ENCODE assay signal across 1 cellular context in the genomic region with DNA sequence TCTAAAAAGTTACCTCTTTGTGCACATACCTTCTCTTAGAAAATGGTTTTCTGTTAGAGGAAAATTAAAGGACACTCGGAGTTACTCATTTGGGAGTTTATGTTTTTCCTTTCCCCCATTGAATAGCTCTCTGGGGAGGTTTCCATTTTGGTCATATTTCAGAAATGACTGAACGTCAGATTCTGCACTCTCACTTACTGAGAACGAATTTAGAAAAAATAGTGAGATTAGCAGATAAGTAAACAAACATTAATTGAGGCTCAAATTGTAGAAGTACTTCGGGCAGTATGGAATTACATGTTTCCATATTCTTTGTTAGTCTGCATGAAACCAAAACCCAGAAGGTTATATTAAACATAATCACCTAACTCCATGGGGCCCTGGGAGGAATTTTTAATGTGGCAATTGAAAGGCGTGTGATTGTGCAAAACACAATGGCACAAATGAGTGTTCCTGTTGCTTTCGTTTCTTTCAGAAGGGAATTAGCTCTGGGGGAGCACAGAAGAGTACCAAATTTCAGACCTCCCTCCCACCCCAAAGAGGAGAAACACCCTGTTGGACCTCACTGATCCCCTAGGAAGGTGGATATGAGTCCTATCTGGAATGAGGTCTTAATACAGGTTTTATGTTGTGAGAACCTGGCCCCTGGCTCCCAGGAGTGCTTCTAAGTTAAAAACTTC.
A peak's percentile ranks its signal among the peaks of the same experiment; 100 is the strongest.
TF ChIP-seq lines count a peak whose summit lies in the region.

No MANE protein-coding gene starts in this region.

TF ChIP-seq in HEK293, 187 proteins besides CTCF, POLR2A, EP300 and RAD21 (continued from another document):
- TF ChIP-seq IKZF3 (tag by site-specific recombination; IDR thresholded peaks at IDR 0.05) (no peak), ZNF585B (tag by site-specific recombination; IDR thresholded peaks at IDR 0.05) (no peak), ZIC2 (tag by site-specific recombination; IDR thresholded peaks at IDR 0.05) (peak; percentile 42; the same call in 1 of the 2 replicates), ZFP69B (tag by site-specific recombination; IDR thresholded peaks at IDR 0.05) (no peak), BCL11B (tag by site-specific recombination; IDR thresholded peaks at IDR 0.05; ENCODE audit: low read depth) (no peak), SP7 (tag by site-specific recombination; IDR thresholded peaks at IDR 0.05) (peak; percentile 32; the same call in 1 of the 2 replicates), OVOL3 (tag by site-specific recombination; IDR thresholded peaks at IDR 0.05) (peak; percentile 54; the same call in 1 of the 2 replicates), ZEB2 (tag by site-specific recombination; IDR thresholded peaks at IDR 0.05) (peak; percentile 17; the same call in 1 of the 2 replicates), ZNF335 (tag by site-specific recombination; conservative IDR thresholded peaks at IDR 0.05) (0 out of 2 replicates have a peak, but pooled peaks have one; percentile 6), OSR2 (tag by site-specific recombination; IDR thresholded peaks at IDR 0.05) (peak; percentile 73), SCRT1 (tag by site-specific recombination; IDR thresholded peaks at IDR 0.05; ENCODE audit: borderline replicate concordance) (peak; percentile 45; the same call in 1 of the 2 replicates), ZNF704 (tag by site-specific recombination; IDR thresholded peaks at IDR 0.05) (no peak), GLI4 (tag by site-specific recombination; IDR thresholded peaks at IDR 0.05) (no peak), GLIS1 (tag by site-specific recombination; IDR thresholded peaks at IDR 0.05) (peak; percentile 36; the same call in 1 of the 2 replicates), ZNF624 (tag by site-specific recombination; IDR thresholded peaks at IDR 0.05) (no peak), ZSCAN23 (tag by site-specific recombination; IDR thresholded peaks at IDR 0.05) (no peak), ZNF292 (tag by site-specific recombination; IDR thresholded peaks at IDR 0.05; ENCODE audit: borderline replicate concordance, low read depth) (no peak), ZNF548 (tag by site-specific recombination; IDR thresholded peaks at IDR 0.05) (no peak), ZBTB17 (tag by site-specific recombination; IDR thresholded peaks at IDR 0.05) (no peak), ZBTB49 (tag by site-specific recombination; IDR thresholded peaks at IDR 0.05; ENCODE audit: low read depth) (no peak), ZNF121 (tag by site-specific recombination; IDR thresholded peaks at IDR 0.05) (no peak), ZNF16 (tag by site-specific recombination; IDR thresholded peaks at IDR 0.05; ENCODE audit: low read depth) (no peak), YY1 (tag by site-specific recombination; IDR thresholded peaks at IDR 0.05) (0 out of 2 replicates have a peak, but pooled peaks have one; percentile 18), AEBP2 (tag by site-specific recombination; IDR thresholded peaks at IDR 0.05; ENCODE audit: borderline replicate concordance) (no peak), ZNF24 (tag by site-specific recombination; IDR thresholded peaks at IDR 0.05) (0 out of 2 replicates have a peak, but pooled peaks have one; percentile 42)
- TF ChIP-seq, protein P1, sequence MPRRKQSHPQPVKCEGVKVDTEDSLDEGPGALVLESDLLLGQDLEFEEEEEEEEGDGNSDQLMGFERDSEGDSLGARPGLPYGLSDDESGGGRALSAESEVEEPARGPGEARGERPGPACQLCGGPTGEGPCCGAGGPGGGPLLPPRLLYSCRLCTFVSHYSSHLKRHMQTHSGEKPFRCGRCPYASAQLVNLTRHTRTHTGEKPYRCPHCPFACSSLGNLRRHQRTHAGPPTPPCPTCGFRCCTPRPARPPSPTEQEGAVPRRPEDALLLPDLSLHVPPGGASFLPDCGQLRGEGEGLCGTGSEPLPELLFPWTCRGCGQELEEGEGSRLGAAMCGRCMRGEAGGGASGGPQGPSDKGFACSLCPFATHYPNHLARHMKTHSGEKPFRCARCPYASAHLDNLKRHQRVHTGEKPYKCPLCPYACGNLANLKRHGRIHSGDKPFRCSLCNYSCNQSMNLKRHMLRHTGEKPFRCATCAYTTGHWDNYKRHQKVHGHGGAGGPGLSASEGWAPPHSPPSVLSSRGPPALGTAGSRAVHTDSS (tag by site-specific recombination; IDR thresholded peaks at IDR 0.05), result no peak
- TF ChIP-seq, protein P2, sequence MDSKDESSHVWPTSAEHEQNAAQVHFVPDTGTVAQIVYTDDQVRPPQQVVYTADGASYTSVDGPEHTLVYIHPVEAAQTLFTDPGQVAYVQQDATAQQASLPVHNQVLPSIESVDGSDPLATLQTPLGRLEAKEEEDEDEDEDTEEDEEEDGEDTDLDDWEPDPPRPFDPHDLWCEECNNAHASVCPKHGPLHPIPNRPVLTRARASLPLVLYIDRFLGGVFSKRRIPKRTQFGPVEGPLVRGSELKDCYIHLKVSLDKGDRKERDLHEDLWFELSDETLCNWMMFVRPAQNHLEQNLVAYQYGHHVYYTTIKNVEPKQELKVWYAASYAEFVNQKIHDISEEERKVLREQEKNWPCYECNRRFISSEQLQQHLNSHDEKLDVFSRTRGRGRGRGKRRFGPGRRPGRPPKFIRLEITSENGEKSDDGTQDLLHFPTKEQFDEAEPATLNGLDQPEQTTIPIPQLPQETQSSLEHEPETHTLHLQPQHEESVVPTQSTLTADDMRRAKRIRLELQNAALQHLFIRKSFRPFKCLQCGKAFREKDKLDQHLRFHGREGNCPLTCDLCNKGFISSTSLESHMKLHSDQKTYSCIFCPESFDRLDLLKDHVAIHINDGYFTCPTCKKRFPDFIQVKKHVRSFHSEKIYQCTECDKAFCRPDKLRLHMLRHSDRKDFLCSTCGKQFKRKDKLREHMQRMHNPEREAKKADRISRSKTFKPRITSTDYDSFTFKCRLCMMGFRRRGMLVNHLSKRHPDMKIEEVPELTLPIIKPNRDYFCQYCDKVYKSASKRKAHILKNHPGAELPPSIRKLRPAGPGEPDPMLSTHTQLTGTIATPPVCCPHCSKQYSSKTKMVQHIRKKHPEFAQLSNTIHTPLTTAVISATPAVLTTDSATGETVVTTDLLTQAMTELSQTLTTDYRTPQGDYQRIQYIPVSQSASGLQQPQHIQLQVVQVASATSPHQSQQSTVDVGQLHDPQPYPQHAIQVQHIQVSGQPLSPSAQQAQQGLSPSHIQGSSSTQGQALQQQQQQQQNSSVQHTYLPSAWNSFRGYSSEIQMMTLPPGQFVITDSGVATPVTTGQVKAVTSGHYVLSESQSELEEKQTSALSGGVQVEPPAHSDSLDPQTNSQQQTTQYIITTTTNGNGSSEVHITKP (tag by site-specific recombination; IDR thresholded peaks at IDR 0.05), result no peak
- TF ChIP-seq, protein P3, sequence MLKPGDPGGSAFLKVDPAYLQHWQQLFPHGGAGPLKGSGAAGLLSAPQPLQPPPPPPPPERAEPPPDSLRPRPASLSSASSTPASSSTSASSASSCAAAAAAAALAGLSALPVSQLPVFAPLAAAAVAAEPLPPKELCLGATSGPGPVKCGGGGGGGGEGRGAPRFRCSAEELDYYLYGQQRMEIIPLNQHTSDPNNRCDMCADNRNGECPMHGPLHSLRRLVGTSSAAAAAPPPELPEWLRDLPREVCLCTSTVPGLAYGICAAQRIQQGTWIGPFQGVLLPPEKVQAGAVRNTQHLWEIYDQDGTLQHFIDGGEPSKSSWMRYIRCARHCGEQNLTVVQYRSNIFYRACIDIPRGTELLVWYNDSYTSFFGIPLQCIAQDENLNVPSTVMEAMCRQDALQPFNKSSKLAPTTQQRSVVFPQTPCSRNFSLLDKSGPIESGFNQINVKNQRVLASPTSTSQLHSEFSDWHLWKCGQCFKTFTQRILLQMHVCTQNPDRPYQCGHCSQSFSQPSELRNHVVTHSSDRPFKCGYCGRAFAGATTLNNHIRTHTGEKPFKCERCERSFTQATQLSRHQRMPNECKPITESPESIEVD (tag by site-specific recombination; IDR thresholded peaks at IDR 0.05), result peak; percentile 92
- TF ChIP-seq, protein P4, sequence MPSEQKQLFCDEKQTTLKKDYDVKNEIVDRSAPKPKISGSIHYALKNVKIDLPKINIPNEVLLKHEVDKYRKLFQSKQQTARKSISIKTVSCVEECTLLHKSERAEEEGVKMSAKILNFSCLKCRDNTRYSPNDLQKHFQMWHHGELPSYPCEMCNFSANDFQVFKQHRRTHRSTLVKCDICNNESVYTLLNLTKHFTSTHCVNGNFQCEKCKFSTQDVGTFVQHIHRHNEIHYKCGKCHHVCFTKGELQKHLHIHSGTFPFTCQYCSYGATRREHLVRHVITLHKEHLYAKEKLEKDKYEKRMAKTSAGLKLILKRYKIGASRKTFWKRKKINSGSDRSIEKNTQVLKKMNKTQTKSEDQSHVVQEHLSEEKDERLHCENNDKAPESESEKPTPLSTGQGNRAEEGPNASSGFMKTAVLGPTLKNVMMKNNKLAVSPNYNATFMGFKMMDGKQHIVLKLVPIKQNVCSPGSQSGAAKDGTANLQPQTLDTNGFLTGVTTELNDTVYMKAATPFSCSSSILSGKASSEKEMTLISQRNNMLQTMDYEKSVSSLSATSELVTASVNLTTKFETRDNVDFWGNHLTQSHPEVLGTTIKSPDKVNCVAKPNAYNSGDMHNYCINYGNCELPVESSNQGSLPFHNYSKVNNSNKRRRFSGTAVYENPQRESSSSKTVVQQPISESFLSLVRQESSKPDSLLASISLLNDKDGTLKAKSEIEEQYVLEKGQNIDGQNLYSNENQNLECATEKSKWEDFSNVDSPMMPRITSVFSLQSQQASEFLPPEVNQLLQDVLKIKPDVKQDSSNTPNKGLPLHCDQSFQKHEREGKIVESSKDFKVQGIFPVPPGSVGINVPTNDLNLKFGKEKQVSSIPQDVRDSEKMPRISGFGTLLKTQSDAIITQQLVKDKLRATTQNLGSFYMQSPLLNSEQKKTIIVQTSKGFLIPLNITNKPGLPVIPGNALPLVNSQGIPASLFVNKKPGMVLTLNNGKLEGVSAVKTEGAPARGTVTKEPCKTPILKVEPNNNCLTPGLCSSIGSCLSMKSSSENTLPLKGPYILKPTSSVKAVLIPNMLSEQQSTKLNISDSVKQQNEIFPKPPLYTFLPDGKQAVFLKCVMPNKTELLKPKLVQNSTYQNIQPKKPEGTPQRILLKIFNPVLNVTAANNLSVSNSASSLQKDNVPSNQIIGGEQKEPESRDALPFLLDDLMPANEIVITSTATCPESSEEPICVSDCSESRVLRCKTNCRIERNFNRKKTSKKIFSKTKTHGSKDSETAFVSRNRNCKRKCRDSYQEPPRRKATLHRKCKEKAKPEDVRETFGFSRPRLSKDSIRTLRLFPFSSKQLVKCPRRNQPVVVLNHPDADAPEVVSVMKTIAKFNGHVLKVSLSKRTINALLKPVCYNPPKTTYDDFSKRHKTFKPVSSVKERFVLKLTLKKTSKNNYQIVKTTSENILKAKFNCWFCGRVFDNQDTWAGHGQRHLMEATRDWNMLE (tag by site-specific recombination; conservative IDR thresholded peaks at IDR 0.05; ENCODE audit: low read depth), result 0 out of 2 replicates have a peak, but pooled peaks have one; percentile 9
